ENCODE assay signal across 30 cellular contexts in the genomic region with DNA sequence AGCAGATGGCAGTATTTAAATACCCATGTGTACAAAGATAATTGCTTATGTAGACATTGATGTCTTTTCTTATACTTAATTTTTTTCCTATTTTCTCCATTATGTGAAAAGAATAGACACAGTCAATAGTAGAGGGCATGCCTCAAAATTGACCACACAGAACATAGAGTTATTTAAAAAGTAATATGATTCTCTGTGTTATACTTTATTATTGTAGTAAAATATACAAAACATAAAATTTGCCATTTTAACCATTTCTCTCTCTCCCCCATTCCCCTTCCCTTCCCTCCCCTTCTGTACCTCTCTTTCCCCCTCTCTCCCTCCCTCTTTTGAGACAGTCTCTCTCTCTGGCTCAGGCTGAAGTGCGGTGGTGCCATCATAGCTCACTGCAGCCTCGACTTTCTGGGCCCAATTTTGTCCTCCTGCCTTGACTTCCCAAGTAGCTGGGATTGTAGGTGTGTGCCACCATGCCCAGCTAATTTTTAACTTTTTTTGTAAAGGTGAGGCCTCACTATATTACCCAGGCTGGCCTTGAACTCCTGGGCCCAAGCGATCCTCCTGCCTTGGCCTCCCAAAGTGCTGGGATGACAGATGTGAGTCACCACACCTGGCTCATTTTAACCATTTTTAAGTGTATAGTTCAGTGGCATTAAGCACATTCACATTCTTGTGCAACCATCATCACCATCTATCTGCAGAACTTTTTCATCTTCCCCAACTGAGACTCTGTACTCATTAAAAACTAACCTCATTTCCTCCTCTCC.
"Had no signal": no experiment of that assay in that cellular context is flagged by ENCODE, and none has a peak within 500 bp of the region (broad histone marks: within the 10 kb centered on the region; RNA-seq: fewer than 3 reads in every experiment).

No MANE protein-coding gene starts in this region.

- ATAC-seq: activated naive CD4-positive, alpha-beta T cell treated with anti-CD3 and anti-CD28 coated beads, Interleukin-2, amount 50 U/mL, for 72 hours; activated T-cell treated with anti-CD3 and anti-CD28 coated beads, Interleukin-2, amount 50 U/mL, for 72 hours; esophagus mucosa; WTC11 had no signal

- H3K27ac ChIP-seq: ascending aorta, breast epithelium, cardiac muscle cell, colonic mucosa had no signal

- DNase-seq: activated CD4-positive, alpha-beta memory T cell treated with anti-CD3 and anti-CD28 coated beads, Interleukin-2, amount 10 ng/mL, durations not matched to agents 7 days and 5 days; activated CD4-positive, alpha-beta T cell treated with anti-CD3 and anti-CD28 coated beads for 1 hour; activated CD4-positive, alpha-beta T cell treated with anti-CD3 and anti-CD28 coated beads for 4 hours; activated CD4-positive, alpha-beta T cell treated with anti-CD3 and anti-CD28 coated beads, Interleukin-2, amount 10 ng/mL, durations not matched to agents 7 days and 5 days; activated CD4-positive, alpha-beta T cell treated with anti-CD3 and anti-CD28 coated beads, Interleukin-2, amount 50 U/mL, for 4 hours; activated CD8-positive, alpha-beta memory T cell treated with anti-CD3 and anti-CD28 coated beads, Interleukin-2, amount 50 U/mL, for 48 hours; activated gamma-delta T cell; activated naive CD4-positive, alpha-beta T cell; activated naive CD4-positive, alpha-beta T cell treated with anti-CD3 and anti-CD28 coated beads, Interleukin-2, amount 10 ng/mL, durations not matched to agents 7 days and 5 days; activated naive CD8-positive, alpha-beta T cell treated with anti-CD3 and anti-CD28 coated beads, Interleukin-2, amount 10 ng/mL, durations not matched to agents 7 days and 5 days; activated T-cell treated with anti-CD3 and anti-CD28 coated beads for 4 hours; activated T-cell treated with anti-CD3 and anti-CD28 coated beads, Interleukin-2, amount 50 U/mL, for 24 hours; activated T-cell treated with anti-CD3 and anti-CD28 coated beads, Interleukin-2, amount 50 U/mL, for 72 hours; central memory CD4-positive, alpha-beta T cell; cerebellar nuclear complex; colonic mucosa; effector CD8-positive, alpha-beta T cell; foreskin fibroblast; head of caudate nucleus; hippocampal formation had no signal

- FAIRE-seq: endometrium, frontal cortex, TTC549 had no signal

- H3K4me3 ChIP-seq: ascending aorta, breast epithelium, cardiac muscle cell, colonic mucosa had no signal

- H3K36me3 Mint-ChIP-seq: activated naive CD4-positive, alpha-beta T cell treated with anti-CD3 and anti-CD28 coated beads, Interleukin-2, amount 10 ng/mL, durations not matched to agents 7 days and 5 days; WTC11 had no signal

- H3K4me1 Mint-ChIP-seq: activated CD4-positive, alpha-beta memory T cell treated with anti-CD3 and anti-CD28 coated beads, Interleukin-2, amount 10 ng/mL, durations not matched to agents 7 days and 5 days; activated CD4-positive, alpha-beta T cell treated with anti-CD3 and anti-CD28 coated beads, Interleukin-2, amount 10 ng/mL, durations not matched to agents 7 days and 5 days; activated naive CD4-positive, alpha-beta T cell treated with anti-CD3 and anti-CD28 coated beads, Interleukin-2, amount 10 ng/mL, durations not matched to agents 7 days and 5 days had no signal

- H3K27me3 ChIP-seq: ascending aorta, breast epithelium, cardiac muscle cell, colonic mucosa had no signal

- H3K27me3 Mint-ChIP-seq: activated CD4-positive, alpha-beta memory T cell treated with anti-CD3 and anti-CD28 coated beads, Interleukin-2, amount 10 ng/mL, durations not matched to agents 7 days and 5 days; activated CD4-positive, alpha-beta T cell treated with anti-CD3 and anti-CD28 coated beads, Interleukin-2, amount 10 ng/mL, durations not matched to agents 7 days and 5 days; activated naive CD4-positive, alpha-beta T cell treated with anti-CD3 and anti-CD28 coated beads, Interleukin-2, amount 10 ng/mL, durations not matched to agents 7 days and 5 days; activated naive CD8-positive, alpha-beta T cell treated with anti-CD3 and anti-CD28 coated beads, Interleukin-2, amount 10 ng/mL, durations not matched to agents 7 days and 5 days; activated T-cell treated with anti-CD3 and anti-CD28 coated beads, Interleukin-2, amount 50 U/mL, for 24 hours; brain had no signal

- H3K27ac Mint-ChIP-seq: activated CD4-positive, alpha-beta memory T cell treated with anti-CD3 and anti-CD28 coated beads, Interleukin-2, amount 10 ng/mL, durations not matched to agents 7 days and 5 days; activated CD4-positive, alpha-beta T cell treated with anti-CD3 and anti-CD28 coated beads, Interleukin-2, amount 10 ng/mL, durations not matched to agents 7 days and 5 days; activated naive CD4-positive, alpha-beta T cell treated with anti-CD3 and anti-CD28 coated beads, Interleukin-2, amount 10 ng/mL, durations not matched to agents 7 days and 5 days; activated naive CD4-positive, alpha-beta T cell treated with anti-CD3 and anti-CD28 coated beads, Interleukin-2, amount 50 U/mL, for 72 hours; activated naive CD8-positive, alpha-beta T cell treated with anti-CD3 and anti-CD28 coated beads, Interleukin-2, amount 10 ng/mL, durations not matched to agents 7 days and 5 days; activated T-cell treated with anti-CD3 and anti-CD28 coated beads, Interleukin-2, amount 50 U/mL, for 24 hours; activated T-cell treated with anti-CD3 and anti-CD28 coated beads, Interleukin-2, amount 50 U/mL, for 72 hours; brain had no signal

- H3K4me1 ChIP-seq: colonic mucosa had no signal

- H3K9me3 ChIP-seq: ascending aorta, breast epithelium, colonic mucosa had no signal

- H3K9me3 Mint-ChIP-seq: activated CD4-positive, alpha-beta T cell treated with anti-CD3 and anti-CD28 coated beads, Interleukin-2, amount 10 ng/mL, durations not matched to agents 7 days and 5 days; activated naive CD4-positive, alpha-beta T cell treated with anti-CD3 and anti-CD28 coated beads, Interleukin-2, amount 50 U/mL, for 72 hours; activated naive CD8-positive, alpha-beta T cell treated with anti-CD3 and anti-CD28 coated beads, Interleukin-2, amount 10 ng/mL, durations not matched to agents 7 days and 5 days; brain; WTC11 had no signal

- H3K36me3 ChIP-seq: ascending aorta, breast epithelium, cardiac muscle cell, colonic mucosa had no signal

- H3K4me3 Mint-ChIP-seq: activated CD4-positive, alpha-beta memory T cell treated with anti-CD3 and anti-CD28 coated beads, Interleukin-2, amount 10 ng/mL, durations not matched to agents 7 days and 5 days; activated CD4-positive, alpha-beta T cell treated with anti-CD3 and anti-CD28 coated beads, Interleukin-2, amount 10 ng/mL, durations not matched to agents 7 days and 5 days; activated naive CD4-positive, alpha-beta T cell treated with anti-CD3 and anti-CD28 coated beads, Interleukin-2, amount 10 ng/mL, durations not matched to agents 7 days and 5 days; activated naive CD8-positive, alpha-beta T cell treated with anti-CD3 and anti-CD28 coated beads, Interleukin-2, amount 10 ng/mL, durations not matched to agents 7 days and 5 days; activated T-cell treated with anti-CD3 and anti-CD28 coated beads, Interleukin-2, amount 50 U/mL, for 24 hours; activated T-cell treated with anti-CD3 and anti-CD28 coated beads, Interleukin-2, amount 50 U/mL, for 72 hours; brain; WTC11 had no signal
